27 cellular contexts compared by ENCODE assay signal in the genomic region with DNA sequence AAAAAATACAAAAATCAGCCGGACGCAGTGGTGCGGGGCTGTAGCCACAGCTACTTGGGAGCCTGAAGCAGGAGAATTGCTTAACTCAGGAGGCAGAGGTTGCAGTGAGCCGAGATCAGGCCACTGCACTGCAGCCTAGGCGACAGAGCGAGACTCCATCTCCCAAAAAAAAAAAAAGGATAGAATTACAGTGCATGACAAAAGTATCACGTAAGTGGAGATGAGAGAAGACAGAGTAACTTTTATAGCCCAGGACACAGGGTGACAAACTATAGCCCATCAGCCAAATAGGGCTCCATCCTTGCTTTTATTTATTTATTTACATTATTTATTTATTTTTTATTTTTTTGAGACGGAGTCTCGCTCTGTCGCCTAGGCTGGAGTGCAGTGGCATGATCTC.
"Had no signal": no experiment of that assay in that cellular context is flagged by ENCODE, and none has a peak within 500 bp of the region (broad histone marks: within the 10 kb centered on the region; RNA-seq: fewer than 3 reads in every experiment).

No MANE protein-coding gene starts in this region.

- H3K4me3 ChIP-seq: colonic mucosa, coronary artery, dorsolateral prefrontal cortex, esophagus muscularis mucosa, esophagus squamous epithelium, gastroesophageal sphincter, heart left ventricle, heart right ventricle had no signal

- H3K4me1 ChIP-seq: colonic mucosa, esophagus muscularis mucosa, esophagus squamous epithelium, foreskin keratinocyte, gastroesophageal sphincter had no signal

- FAIRE-seq: colon, endometrium, endothelial cell of umbilical vein, frontal cortex had no signal

- H3K27ac ChIP-seq: colonic mucosa, coronary artery, dorsolateral prefrontal cortex, epithelial cell of prostate, esophagus muscularis mucosa, esophagus squamous epithelium, foreskin keratinocyte, gastroesophageal sphincter, heart left ventricle, heart right ventricle had no signal

- H3K27me3 ChIP-seq: colonic mucosa, dorsolateral prefrontal cortex, esophagus muscularis mucosa, esophagus squamous epithelium, foreskin keratinocyte, gastroesophageal sphincter, heart left ventricle, heart right ventricle had no signal

- DNase-seq: colonic mucosa; cortex of kidney; dermis blood vessel endothelial cell; dorsolateral prefrontal cortex; effector CD4-positive, alpha-beta T cell; effector CD8-positive, alpha-beta T cell; effector memory CD4-positive, alpha-beta T cell; effector memory CD8-positive, alpha-beta T cell; endodermal cell; erythroblast; esophagus squamous epithelium; foreskin fibroblast; foreskin keratinocyte; foreskin melanocyte; glutamatergic neuron; head of caudate nucleus; heart left ventricle; heart right ventricle had no signal

- H3K9me3 ChIP-seq: colonic mucosa, esophagus muscularis mucosa, esophagus squamous epithelium, gastroesophageal sphincter, heart left ventricle, heart right ventricle had no signal

- H3K36me3 ChIP-seq: colonic mucosa, esophagus muscularis mucosa, esophagus squamous epithelium, gastroesophageal sphincter, heart left ventricle, heart right ventricle had no signal

- ATAC-seq: effector memory CD8-positive, alpha-beta T cell; esophagus mucosa; foreskin keratinocyte; gastroesophageal sphincter; heart left ventricle; heart right ventricle had no signal
